Comparison of ENCODE assay signal across 12 cellular contexts in the genomic region with DNA sequence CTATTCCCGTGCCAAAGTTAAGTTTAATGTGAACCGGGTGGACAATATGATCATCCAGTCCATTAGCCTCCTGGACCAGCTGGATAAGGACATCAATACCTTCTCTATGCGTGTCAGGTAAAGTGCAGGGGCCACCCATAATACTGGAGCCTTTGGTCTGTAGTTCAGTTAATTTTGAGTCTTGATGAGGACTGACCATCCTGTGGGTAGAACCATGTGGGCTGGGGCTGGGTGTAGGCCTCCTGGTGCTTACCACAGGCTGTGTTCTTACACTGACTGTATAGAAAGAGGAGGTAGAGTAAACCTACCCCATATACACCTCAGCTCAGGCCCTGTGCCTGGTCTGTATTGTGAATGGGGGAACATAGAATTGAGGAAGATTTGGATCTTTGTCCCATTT. TPM values are rescaled to one million over a fixed set of nuclear protein-coding genes. Genes with fewer than 3 reads are reported as not detected.
DNase-seq lines count a peak whose midpoint lies in the region; ATAC-seq, FAIRE-seq and TF ChIP-seq lines count a peak whose summit lies in the region.
"Had no signal": no experiment of that assay in that cellular context is flagged by ENCODE, and none has a peak within 500 bp of the region (broad histone marks: within the 10 kb centered on the region; RNA-seq: fewer than 3 reads in every experiment).

No MANE protein-coding gene starts in this region.

- in situ Hi-C loops in HepG2 (cut with HindIII; ENCODE audit: extremely low pct_ligation_motif_present, low pct_unique_long_range_greater_than_20kb): no loop called here

- TF ChIP-seq EP300 in HepG2 (IDR thresholded peaks at IDR 0.05; ENCODE audit: low read depth in 2 of 2, low read length in 2 of 2): no peak
- TF ChIP-seq EP300 in HepG2 (CRISPR knock-in tag; IDR thresholded peaks at IDR 0.05; ENCODE audit: borderline replicate concordance): no peak

- BruUV-seq in HepG2 (replicated peaks; lab: Mats Ljungman, UMichigan): no TSS peak

- TF ChIP-seq POLR2A in HepG2 (IDR thresholded peaks at IDR 0.05; ENCODE audit: insufficient read depth in 1 of 2, low read depth in 2 of 2, low read length in 2 of 2) (no peak), right lobe of liver (IDR thresholded peaks at IDR 0.05) (no peak)

- peaks cover 58% of the 10 kb centered on the region for H4K20me1 ChIP-seq in HepG2 (ENCODE audit: insufficient read depth, low read length)
- H4K20me1 ChIP-seq in fibroblast of lung (ENCODE audit: control insufficient read depth, extremely low read depth, insufficient read depth, low read length): peaks cover 4% of the 10 kb centered on the region

- H3K36me3 ChIP-seq in HepG2 (replicated peaks in 1 of 2; ENCODE audit: control insufficient read depth in 1 of 2, insufficient read depth in 2 of 2, low read length in 2 of 2) (peaks cover 42 to 62% of the 10 kb centered on the region in 2 experiments), right lobe of liver (peaks cover 9 to 58% (median 34%) of the 10 kb centered on the region in 4 donors), SK-N-MC (ENCODE audit: insufficient read depth, low read length) (peaks cover 65% of the 10 kb centered on the region), fibroblast of lung (ENCODE audit: control insufficient read depth, insufficient read depth, low read length) (peaks cover 39% of the 10 kb centered on the region)

- no peak for TF ChIP-seq RAD21 in HepG2 (CRISPR knock-in tag; IDR thresholded peaks at IDR 0.05)

- H3K36me3 Mint-ChIP-seq in stimulated activated naive B cell treated with anti-CD40 and anti-IgM and Interleukin-4, amounts not matched to agents 10 μg/mL and 1 μg/mL and 100 μg/mL, for 72 hours: peaks cover 63 to 67% of the 10 kb centered on the region in 2 donors

- H3K27ac ChIP-seq in HepG2 (ENCODE audit: extremely low read length, insufficient read depth, low read length) (peak overlapping the region; percentile 5), right lobe of liver (no peak overlapping the region), SK-N-MC (peak overlapping the region; percentile 85), fibroblast of lung (ENCODE audit: insufficient read depth, low read length) (peak overlapping the region; percentile 29)

- WGBS in HepG2 (ENCODE audit: low lambda C conversion rate): 89% methylated on average over 3 of the region's 3 CpGs
- WGBS in right lobe of liver (ENCODE audit: insufficient coverage, low coverage, low lambda C conversion rate, missing lambda C conversion rate): 90% methylated on average over 3 of the region's 3 CpGs

- CTCF ChIA-PET in HepG2 (lab: Yijun Ruan, JAX; ENCODE audit: low intra/inter-chr PET ratio, low total read pairs): no interaction called here

- H3K27me3 ChIP-seq in HepG2 (ENCODE audit: control insufficient read depth in 1 of 2, insufficient read depth in 2 of 2, low read length in 2 of 2) (no peaks in the 10 kb centered on the region; a peak in 1 of 5 replicates), right lobe of liver (no peaks in the 10 kb centered on the region), fibroblast of lung (ENCODE audit: control insufficient read depth, insufficient read depth, low read length) (no peaks in the 10 kb centered on the region)

- no peak for DNase-seq in HepG2 (ENCODE audit: low spot score)
- no peak for DNase-seq in right lobe of liver
- DNase-seq in SK-N-MC (ENCODE audit: low read depth, low spot score): no peak
- DNase-seq in fibroblast of lung (ENCODE audit: low read depth in 2 of 2): no peak
- no peak for DNase-seq in stimulated activated naive B cell treated with anti-CD40 and anti-IgM and Interleukin-4, amounts not matched to agents 10 μg/mL and 1 μg/mL and 100 μg/mL, for 72 hours
- DNase-seq in SIG-M5 treated with dmso at 0.1 percent for 504 hours (lab: John Stamatoyannopoulos, UW; ENCODE audit: unreplicated experiment): no peak
- DNase-seq in HPDE6-E6E7 (ENCODE audit: extremely low spot score): no peak
- DNase-seq: left cardiac atrium, NCI-H2227 treated with DMSO at 0.1 percent for 48 hours had no signal

- POLR2A ChIA-PET in HepG2 (lab: Yijun Ruan, JAX): interaction anchor here (2.8 to 7.0 kb wide), 2 partner anchors 9 to 12 kb away, joined by 7 to 151 read pairs; a partner anchor contains a TSS

- H3K4me2 ChIP-seq in HepG2 (ENCODE audit: low read depth, low read length): peak overlapping the region; percentile 100
- H3K4me2 ChIP-seq in fibroblast of lung (ENCODE audit: extremely low read depth, insufficient read depth, low read length): peak overlapping the region; percentile 89

- H3K79me2 ChIP-seq in HepG2 (ENCODE audit: insufficient read depth, low read length): peaks cover 46% of the 10 kb centered on the region
- H3K79me2 ChIP-seq in fibroblast of lung (ENCODE audit: control insufficient read depth, insufficient read depth, low read length): peaks cover 42% of the 10 kb centered on the region

- no peaks in the 10 kb centered on the region for H3K9me3 ChIP-seq in HepG2 (ENCODE audit: low read length)
- no peaks in the 10 kb centered on the region for H3K9me3 ChIP-seq in right lobe of liver
- H3K9me3 ChIP-seq in SK-N-MC (ENCODE audit: low read depth, low read length): no peaks in the 10 kb centered on the region
- no peaks in the 10 kb centered on the region for H3K9me3 ChIP-seq in fibroblast of lung (ENCODE audit: control insufficient read depth, insufficient read depth, low read depth, low read length)

- peak overlapping the region; percentile 94 to 98 for H3K4me3 Mint-ChIP-seq in stimulated activated naive B cell treated with anti-CD40 and anti-IgM and Interleukin-4, amounts not matched to agents 10 μg/mL and 1 μg/mL and 100 μg/mL, for 72 hours

- peak overlapping the region in 2 of 3 experiments; percentile 83 to 97; a peak in 2 of 6 replicates for H3K4me3 ChIP-seq in HepG2 (replicated peaks in 1 of 3; ENCODE audit: insufficient read depth in 1 of 3, low read depth in 2 of 3, low read length in 3 of 3)
- no peak overlapping the region for H3K4me3 ChIP-seq in right lobe of liver
- peak overlapping the region; percentile 91 for H3K4me3 ChIP-seq in SK-N-MC
- H3K4me3 ChIP-seq in fibroblast of lung (replicated peaks in 1 of 4; ENCODE audit: control extremely low read depth in 1 of 4, insufficient read depth in 1 of 4, low read depth in 3 of 4, low read length in 4 of 4): peak overlapping the region in 2 of 4 experiments; percentile 74 to 96

- TF ChIP-seq CTCF in HepG2 (CRISPR knock-in tag; IDR thresholded peaks at IDR 0.05): no peak
- TF ChIP-seq CTCF in right lobe of liver (IDR thresholded peaks at IDR 0.05): no peak
- TF ChIP-seq CTCF in fibroblast of lung (conservative IDR thresholded peaks at IDR 0.05 in 1 of 2, IDR thresholded peaks at IDR 0.05 in 1 of 2; ENCODE audit: low read depth in 1 of 2, low read length in 2 of 2): no peak

- peaks cover 43% of the 10 kb centered on the region for H3K4me1 ChIP-seq in HepG2 (ENCODE audit: insufficient read depth, low read length)
- peaks cover 0 to 17% (median 5%) of the 10 kb centered on the region in 4 donors for H3K4me1 ChIP-seq in right lobe of liver
- H3K4me1 ChIP-seq in fibroblast of lung (ENCODE audit: control insufficient read depth, extremely low read depth, insufficient read depth, low read length): peaks cover 8% of the 10 kb centered on the region

- ATAC-seq in HepG2 (no peak), right lobe of liver (no peak), GM18498 (IDR thresholded peaks at IDR 0.05; ENCODE audit: unreplicated experiment) (no peak)
- no peak for ATAC-seq in stimulated activated naive B cell treated with anti-CD40 and anti-IgM and Interleukin-4, amounts not matched to agents 10 μg/mL and 1 μg/mL and 100 μg/mL, for 72 hours (replicated peaks)
- ATAC-seq: left cardiac atrium had no signal

- no peaks in the 10 kb centered on the region for H3K27me3 Mint-ChIP-seq in stimulated activated naive B cell treated with anti-CD40 and anti-IgM and Interleukin-4, amounts not matched to agents 10 μg/mL and 1 μg/mL and 100 μg/mL, for 72 hours

- no peaks in the 10 kb centered on the region for H3K9me3 Mint-ChIP-seq in stimulated activated naive B cell treated with anti-CD40 and anti-IgM and Interleukin-4, amounts not matched to agents 10 μg/mL and 1 μg/mL and 100 μg/mL, for 72 hours

- H3K4me1 Mint-ChIP-seq in stimulated activated naive B cell treated with anti-CD40 and anti-IgM and Interleukin-4, amounts not matched to agents 10 μg/mL and 1 μg/mL and 100 μg/mL, for 72 hours: peaks cover 27 to 56% of the 10 kb centered on the region in 2 donors

- intact Hi-C loops in HepG2 (cut with micrococcal nuclease; ENCODE audit: unreplicated experiment): loop anchor here (5.0 kb wide), 2 partner anchors 143 to 188 kb away; no protein-coding TSS in a partner anchor
- intact Hi-C loops in right lobe of liver (cut with DNase I): no loop called here

- FAIRE-seq in HepG2 (lab: Jason Lieb, UNC): no peak
- FAIRE-seq: GM18507 had no signal

- H3K9ac ChIP-seq in HepG2 (ENCODE audit: insufficient read depth, low read depth, low read length): 0 out of 2 replicates have a peak overlapping the region, but pooled peaks have one; percentile 88
- H3K9ac ChIP-seq in SK-N-MC (ENCODE audit: insufficient read length): peak overlapping the region; percentile 96
- H3K9ac ChIP-seq in fibroblast of lung (ENCODE audit: insufficient read depth, low read length): no peak overlapping the region

- H3K27ac Mint-ChIP-seq in stimulated activated naive B cell treated with anti-CD40 and anti-IgM and Interleukin-4, amounts not matched to agents 10 μg/mL and 1 μg/mL and 100 μg/mL, for 72 hours: peak overlapping the region; percentile 88

- no peak overlapping the region for H2AFZ ChIP-seq in HepG2 (ENCODE audit: low read length)
- no peak overlapping the region for H2AFZ ChIP-seq in fibroblast of lung (ENCODE audit: low read length)

RNA-seq across cellular contexts. Expression of a gene that starts 2.4 kb away (rescaled TPM):
- total RNA-seq in HepG2 (2016; rRNA removed; fragmentation: Illumina TruSeq; extraction: Trizol): 646 and 1,116 TPM in 2 replicates
- 3,280 and 3,642 TPM in 2 replicates for total RNA-seq in HepG2 (2016; cell fraction: cytosol; rRNA removed; fragmentation: Illumina TruSeq; extraction: Trizol; ENCODE audit: low read depth)
- 600 and 1,127 TPM in 2 replicates for total RNA-seq in HepG2 (2016; cell fraction: insoluble cytoplasmic fraction; rRNA removed; fragmentation: Illumina TruSeq; extraction: Trizol)
- total RNA-seq in HepG2 (2016; cell fraction: membrane; rRNA removed; fragmentation: Illumina TruSeq; extraction: Trizol): 2,832 and 3,011 TPM in 2 replicates
- 1,362 and 1,462 TPM in 2 replicates for total RNA-seq in HepG2 (2016; cell fraction: nucleus; rRNA removed; fragmentation: Illumina TruSeq; extraction: Trizol)
- polyA plus RNA-seq in HepG2 (2011; rRNA removed): 369 and 374 TPM in 2 replicates
- 207 and 225 TPM in 2 replicates for polyA plus RNA-seq in HepG2 (2011; cell fraction: cytosol; rRNA removed)
- polyA plus RNA-seq in HepG2 (2011; cell fraction: nucleus; rRNA removed): 1,398 and 1,412 TPM in 2 replicates
- 352 and 481 TPM in 2 replicates for polyA plus RNA-seq in HepG2 (2012)
- 3,484 and 3,697 TPM in 2 replicates for polyA plus RNA-seq in HepG2 (2016; cell fraction: cytosol; fragmentation: Illumina TruSeq; extraction: Trizol; ENCODE audit: low read depth)
- polyA plus RNA-seq in HepG2 (2016; cell fraction: insoluble cytoplasmic fraction; fragmentation: Illumina TruSeq; extraction: Trizol; ENCODE audit: low read depth): 637 and 642 TPM in 2 replicates
- 2,607 and 2,624 TPM in 2 replicates for polyA plus RNA-seq in HepG2 (2016; cell fraction: membrane; fragmentation: Illumina TruSeq; extraction: Trizol; ENCODE audit: low read depth)
- 3,019 and 3,117 TPM in 2 replicates for polyA plus RNA-seq in HepG2 (2016; cell fraction: nucleus; fragmentation: Illumina TruSeq; extraction: Trizol; ENCODE audit: insufficient read depth, low read depth)
- 388 and 403 TPM in 2 replicates for polyA minus RNA-seq in HepG2 (2011; rRNA and poly(A)+ RNA removed; ENCODE audit: low replicate concordance)
- polyA minus RNA-seq in HepG2 (2011; cell fraction: cytosol; rRNA and poly(A)+ RNA removed): 134 TPM in 2 replicates
- polyA minus RNA-seq in HepG2 (2011; cell fraction: nucleus; rRNA and poly(A)+ RNA removed): 938 and 1,127 TPM in 2 replicates
- 10 to 100 TPM; 32.7 to 60.9 (median 42.7) TPM for total RNA-seq in right lobe of liver
- total RNA-seq in fibroblast of lung: 114 and 117 TPM in 2 replicates
- 108 and 180 TPM in 2 replicates for polyA plus RNA-seq in fibroblast of lung
- 87.4 and 148 TPM in 2 replicates for polyA plus RNA-seq in fibroblast of lung (2012)
- 145 and 164 TPM in 2 replicates for polyA minus RNA-seq in fibroblast of lung (ENCODE audit: low replicate concordance)

RNA-seq across cellular contexts. Expression of a gene that starts 9.2 kb away (rescaled TPM):
- total RNA-seq in HepG2 (2016; rRNA removed; fragmentation: Illumina TruSeq; extraction: Trizol) (215 and 246 TPM in 2 replicates), right lobe of liver (10 to 100 TPM; 37.6 to 78.1 (median 43.6) TPM), fibroblast of lung (77.0 and 86.0 TPM in 2 replicates)
- total RNA-seq in HepG2 (2016; cell fraction: cytosol; rRNA removed; fragmentation: Illumina TruSeq; extraction: Trizol; ENCODE audit: low read depth): 33.7 and 38.0 TPM in 2 replicates
- total RNA-seq in HepG2 (2016; cell fraction: insoluble cytoplasmic fraction; rRNA removed; fragmentation: Illumina TruSeq; extraction: Trizol): 222 and 260 TPM in 2 replicates
- total RNA-seq in HepG2 (2016; cell fraction: membrane; rRNA removed; fragmentation: Illumina TruSeq; extraction: Trizol): 44.8 and 48.2 TPM in 2 replicates
- total RNA-seq in HepG2 (2016; cell fraction: nucleus; rRNA removed; fragmentation: Illumina TruSeq; extraction: Trizol): 137 and 140 TPM in 2 replicates
- polyA plus RNA-seq in HepG2 (2011; rRNA removed) (245 and 254 TPM in 2 replicates), fibroblast of lung (98.2 and 130 TPM in 2 replicates)
- polyA plus RNA-seq in HepG2 (2011; cell fraction: cytosol; rRNA removed): 222 and 246 TPM in 2 replicates
- 901 and 966 TPM in 2 replicates for polyA plus RNA-seq in HepG2 (2011; cell fraction: nucleus; rRNA removed)
- polyA plus RNA-seq in HepG2 (2012): 156 and 158 TPM in 2 replicates
- polyA plus RNA-seq in HepG2 (2016; cell fraction: cytosol; fragmentation: Illumina TruSeq; extraction: Trizol; ENCODE audit: low read depth): 22.8 and 27.4 TPM in 2 replicates
- polyA plus RNA-seq in HepG2 (2016; cell fraction: insoluble cytoplasmic fraction; fragmentation: Illumina TruSeq; extraction: Trizol; ENCODE audit: low read depth): 207 and 216 TPM in 2 replicates
- polyA plus RNA-seq in HepG2 (2016; cell fraction: membrane; fragmentation: Illumina TruSeq; extraction: Trizol; ENCODE audit: low read depth): 27.1 and 32.5 TPM in 2 replicates
- 236 and 251 TPM in 2 replicates for polyA plus RNA-seq in HepG2 (2016; cell fraction: nucleus; fragmentation: Illumina TruSeq; extraction: Trizol; ENCODE audit: insufficient read depth, low read depth)
- 107 and 189 TPM in 2 replicates for polyA minus RNA-seq in HepG2 (2011; rRNA and poly(A)+ RNA removed; ENCODE audit: low replicate concordance)
- polyA minus RNA-seq in HepG2 (2011; cell fraction: cytosol; rRNA and poly(A)+ RNA removed): 74.0 and 74.8 TPM in 2 replicates
- 230 and 248 TPM in 2 replicates for polyA minus RNA-seq in HepG2 (2011; cell fraction: nucleus; rRNA and poly(A)+ RNA removed)
- polyA plus RNA-seq in fibroblast of lung (2012): 72.3 and 106 TPM in 2 replicates
- 95.5 and 145 TPM in 2 replicates for polyA minus RNA-seq in fibroblast of lung (ENCODE audit: low replicate concordance)

RNA-seq across cellular contexts. Expression of a gene that starts 37.7 kb away (rescaled TPM):
- 0.84 TPM in 1 of 2 replicates, not detected in the other for total RNA-seq in HepG2 (2016; rRNA removed; fragmentation: Illumina TruSeq; extraction: Trizol)
- total RNA-seq in HepG2 (2016; cell fraction: cytosol; rRNA removed; fragmentation: Illumina TruSeq; extraction: Trizol; ENCODE audit: low read depth): not detected in 2 replicates
- 0.13 and 0.15 TPM in 2 replicates for total RNA-seq in HepG2 (2016; cell fraction: insoluble cytoplasmic fraction; rRNA removed; fragmentation: Illumina TruSeq; extraction: Trizol)
- 0.34 TPM in 2 replicates for total RNA-seq in HepG2 (2016; cell fraction: membrane; rRNA removed; fragmentation: Illumina TruSeq; extraction: Trizol)
- 0.34 and 0.56 TPM in 2 replicates for total RNA-seq in HepG2 (2016; cell fraction: nucleus; rRNA removed; fragmentation: Illumina TruSeq; extraction: Trizol)
- polyA plus RNA-seq in HepG2 (2011; rRNA removed): 2.2 and 5.2 TPM in 2 replicates
- 1.7 and 2.0 TPM in 2 replicates for polyA plus RNA-seq in HepG2 (2011; cell fraction: cytosol; rRNA removed)
- 19.5 and 21.3 TPM in 2 replicates for polyA plus RNA-seq in HepG2 (2011; cell fraction: nucleus; rRNA removed)
- polyA plus RNA-seq in HepG2 (2012): 3.4 and 9.8 TPM in 2 replicates
- 0.10 and 0.52 TPM in 2 replicates for polyA plus RNA-seq in HepG2 (2016; cell fraction: cytosol; fragmentation: Illumina TruSeq; extraction: Trizol; ENCODE audit: low read depth)
- polyA plus RNA-seq in HepG2 (2016; cell fraction: insoluble cytoplasmic fraction; fragmentation: Illumina TruSeq; extraction: Trizol; ENCODE audit: low read depth): 0.11 and 0.45 TPM in 2 replicates
- 0.17 and 0.41 TPM in 2 replicates for polyA plus RNA-seq in HepG2 (2016; cell fraction: membrane; fragmentation: Illumina TruSeq; extraction: Trizol; ENCODE audit: low read depth)
- polyA plus RNA-seq in HepG2 (2016; cell fraction: nucleus; fragmentation: Illumina TruSeq; extraction: Trizol; ENCODE audit: insufficient read depth, low read depth): 1.1 and 2.1 TPM in 2 replicates
- 3.8 TPM in 1 of 2 replicates, not detected in the other for polyA minus RNA-seq in HepG2 (2011; rRNA and poly(A)+ RNA removed; ENCODE audit: low replicate concordance)
- polyA minus RNA-seq in HepG2 (2011; cell fraction: cytosol; rRNA and poly(A)+ RNA removed): 1.3 and 2.1 TPM in 2 replicates
- polyA minus RNA-seq in HepG2 (2011; cell fraction: nucleus; rRNA and poly(A)+ RNA removed): 4.8 and 7.2 TPM in 2 replicates
- 10 to 100 TPM in 1 of 6 experiments, 1 to 10 TPM in 5; 2.8 to 16.6 (median 6.2) TPM for total RNA-seq in right lobe of liver
- total RNA-seq in fibroblast of lung: 0.99 and 2.1 TPM in 2 replicates
- polyA plus RNA-seq in fibroblast of lung: 0.16 and 0.35 TPM in 2 replicates
- polyA plus RNA-seq in fibroblast of lung (2012): 0.59 and 1.3 TPM in 2 replicates
- polyA minus RNA-seq in fibroblast of lung (ENCODE audit: low replicate concordance): 0.82 and 1.2 TPM in 2 replicates
- total RNA-seq: HT1080 had no signal

Comparison
In these comparisons a context has a peak if more than half of its experiments do, and no peak if none do; other contexts are left out.
1. H3K27ac ChIP-seq: peak in HepG2 (single experiment), SK-N-MC (single experiment) and fibroblast of lung (single experiment); none in right lobe of liver (0 of 3).
2. H3K4me3 ChIP-seq: peak in HepG2 (2 of 3) and SK-N-MC (single experiment); none in right lobe of liver (0 of 3).